8 cellular contexts compared by ENCODE assay signal in the genomic region with DNA sequence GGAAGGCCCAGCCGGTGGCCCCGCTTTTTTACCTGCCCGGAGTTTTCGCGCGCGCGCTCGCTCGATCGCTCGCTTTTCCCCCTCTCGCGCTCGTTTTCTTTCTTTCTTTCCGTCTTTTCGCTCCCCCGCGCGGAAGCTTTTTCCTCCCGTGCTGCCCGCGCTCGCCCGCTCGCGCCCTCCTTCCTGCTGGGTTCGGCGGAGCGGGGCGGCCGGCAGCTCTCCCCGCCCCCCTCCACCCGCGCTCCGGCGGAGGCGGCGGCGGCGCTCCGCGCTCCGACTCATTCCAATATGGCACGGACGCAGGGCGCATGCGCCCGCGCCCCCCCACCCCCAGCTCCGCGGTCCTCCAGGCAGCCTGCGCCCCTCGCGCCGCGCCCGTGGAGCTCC. TPM values are rescaled to one million over a fixed set of nuclear protein-coding genes. Genes with fewer than 3 reads are reported as not detected.
DNase-seq lines count a peak whose midpoint lies in the region; ATAC-seq and TF ChIP-seq lines count a peak whose summit lies in the region.

A gene with protein sequence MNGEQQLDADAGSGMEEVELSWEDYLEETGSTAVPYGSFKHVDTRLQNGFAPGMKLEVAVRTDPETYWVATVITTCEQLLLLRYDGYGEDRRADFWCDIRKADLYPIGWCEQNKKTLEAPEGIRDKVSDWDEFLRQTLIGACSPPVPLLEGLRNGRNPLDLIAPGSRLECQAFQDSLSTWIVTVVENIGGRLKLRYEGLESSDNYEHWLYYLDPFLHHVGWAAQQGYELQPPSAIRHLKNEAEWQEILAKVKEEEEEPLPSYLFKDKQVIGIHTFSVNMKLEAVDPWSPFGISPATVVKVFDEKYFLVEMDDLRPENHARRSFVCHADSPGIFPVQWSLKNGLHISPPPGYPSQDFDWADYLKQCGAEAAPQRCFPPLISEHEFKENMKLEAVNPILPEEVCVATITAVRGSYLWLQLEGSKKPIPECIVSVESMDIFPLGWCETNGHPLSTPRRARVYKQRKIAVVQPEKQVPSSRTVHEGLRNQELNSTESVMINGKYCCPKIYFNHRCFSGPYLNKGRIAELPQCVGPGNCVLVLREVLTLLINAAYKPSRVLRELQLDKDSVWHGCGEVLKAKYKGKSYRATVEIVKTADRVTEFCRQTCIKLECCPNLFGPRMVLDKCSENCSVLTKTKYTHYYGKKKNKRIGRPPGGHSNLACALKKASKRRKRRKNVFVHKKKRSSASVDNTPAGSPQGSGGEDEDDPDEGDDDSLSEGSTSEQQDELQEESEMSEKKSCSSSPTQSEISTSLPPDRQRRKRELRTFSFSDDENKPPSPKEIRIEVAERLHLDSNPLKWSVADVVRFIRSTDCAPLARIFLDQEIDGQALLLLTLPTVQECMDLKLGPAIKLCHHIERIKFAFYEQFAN (minus strand): TSS at position 290 of the 387 bp plus-strand sequence. CDS start 76,945 bp downstream, outside the sequence.

- peaks cover 11 to 14% of the 10 kb centered on the region in 2 donors for H3K4me1 ChIP-seq in mucosa of rectum (ENCODE audit: control insufficient read depth in 2 of 2, insufficient read depth in 2 of 2, low read length in 2 of 2)

- peak; percentile 20 for DNase-seq in SIG-M5 treated with dmso at 0.1 percent for 504 hours (lab: John Stamatoyannopoulos, UW; ENCODE audit: unreplicated experiment)
- no peak for DNase-seq in SIG-M5 (lab: John Stamatoyannopoulos, UW)
- DNase-seq in NCI-H526 treated with DMSO at 0.1 percent for 48 hours (lab: John Stamatoyannopoulos, UW), result peak; percentile 51
- peak; percentile 66 for DNase-seq in activated T-cell treated with anti-CD3 and anti-CD28 coated beads for 1 hour (ENCODE audit: low read depth)
- no peak for DNase-seq in epithelial cell of proximal tubule (ENCODE audit: low read depth)
- peak; percentile 35 to 67 for DNase-seq in stimulated activated CD8-positive, alpha-beta memory T cell treated with anti-CD3 and anti-CD28 coated beads, Interleukin-4, amount 100 ng/mL, for 4 hours (ENCODE audit: low read depth in 2 of 2, low spot score in 1 of 2)

- peak within 1 kb of the TSS; percentile 81 to 82 for H3K9ac ChIP-seq in mucosa of rectum (ENCODE audit: low read depth in 1 of 2, low read length in 2 of 2)

- H3K4me3 ChIP-seq in epithelial cell of proximal tubule (ENCODE audit: low read depth, low read length) (peak within 1 kb of the TSS; percentile 76), mucosa of rectum (ENCODE audit: low read length in 2 of 2) (peak within 1 kb of the TSS; percentile 87 to 89)

- peak; percentile 43 for ATAC-seq in HG02938 (IDR thresholded peaks at IDR 0.05; ENCODE audit: unreplicated experiment)

- no peak for TF ChIP-seq CTCF in epithelial cell of proximal tubule (conservative IDR thresholded peaks at IDR 0.05; ENCODE audit: low read depth, low read length)

- H3K27me3 ChIP-seq in mucosa of rectum (ENCODE audit: control insufficient read depth in 2 of 2, insufficient read depth in 2 of 2, low read length in 2 of 2), result no peaks in the 10 kb centered on the region

- H3K27ac ChIP-seq in mucosa of rectum (ENCODE audit: low read depth in 2 of 2, low read length in 2 of 2), result peak within 1 kb of the TSS; percentile 89 to 91

- H3K36me3 ChIP-seq in mucosa of rectum (ENCODE audit: control insufficient read depth in 2 of 2, insufficient read depth in 2 of 2, low read length in 2 of 2), result no peaks in the 10 kb centered on the region

- no peaks in the 10 kb centered on the region for H3K9me3 ChIP-seq in mucosa of rectum (ENCODE audit: control insufficient read depth in 2 of 2, low read length in 2 of 2)

RNA-seq across cellular contexts. Expression of the gene that starts here (rescaled TPM):
- total RNA-seq in epithelial cell of proximal tubule, result 1.8 and 8.3 TPM in 2 replicates

Comparison
In these comparisons a context has a peak if more than half of its experiments do, and no peak if none do; other contexts are left out.
1. DNase-seq: peak in SIG-M5 treated with dmso at 0.1 percent for 504 hours (single experiment), NCI-H526 treated with DMSO at 0.1 percent for 48 hours (single experiment), activated T-cell treated with anti-CD3 and anti-CD28 coated beads for 1 hour (single experiment) and stimulated activated CD8-positive, alpha-beta memory T cell treated with anti-CD3 and anti-CD28 coated beads, Interleukin-4, amount 100 ng/mL, for 4 hours (2 of 2); none in SIG-M5 (single experiment) and epithelial cell of proximal tubule (single experiment).